Comparison of ENCODE assay signal across 21 cellular contexts in genomic region chr13:91181892-91182291, GRCh38.
"Had no signal": no experiment of that assay in that cellular context is flagged by ENCODE, and none has a peak within 500 bp of the region (broad histone marks: within the 10 kb centered on the region; RNA-seq: fewer than 3 reads in every experiment).

No MANE protein-coding gene starts in this region.

- H3K27me3 ChIP-seq: gastrocnemius medialis, left lung, neutrophil, thyroid gland, upper lobe of left lung had no signal

- H3K9me3 ChIP-seq: gastrocnemius medialis, left lung, neutrophil, stomach, thyroid gland, upper lobe of left lung had no signal

- H3K36me3 ChIP-seq: gastrocnemius medialis, left lung, neutrophil, stomach, thyroid gland, upper lobe of left lung had no signal

- H3K79me2 ChIP-seq: parathyroid adenoma had no signal

- H3K27ac ChIP-seq: dorsolateral prefrontal cortex, gastrocnemius medialis, left lung, neutrophil, parathyroid adenoma, stomach, thyroid gland, upper lobe of left lung had no signal

- FAIRE-seq: colon, kidney, urothelium cell line had no signal

- ATAC-seq: gastrocnemius medialis; left lung; naive thymus-derived CD4-positive, alpha-beta T cell; sciatic nerve; stimulated activated effector memory CD8-positive, alpha-beta T cell treated with anti-CD3 and anti-CD28 coated beads, Interleukin-12 subunit alpha, Interleukin-12 subunit beta, amount 100 ng/mL, for 72 hours had no signal

- H2AFZ ChIP-seq: parathyroid adenoma had no signal

- H3K4me1 ChIP-seq: gastrocnemius medialis, left lung, parathyroid adenoma, stomach, thyroid gland, upper lobe of left lung had no signal

- DNase-seq: dorsolateral prefrontal cortex; effector CD4-positive, alpha-beta T cell; gastrocnemius medialis; head of caudate nucleus; kidney; left lung; mesendoderm; midbrain; naive thymus-derived CD4-positive, alpha-beta T cell; stimulated activated CD4-positive, alpha-beta T cell treated with anti-CD3 and anti-CD28 coated beads, Interleukin-2, amount 100 ng/mL, for 24 hours; stimulated activated CD4-positive, alpha-beta T cell treated with anti-CD3 and anti-CD28 coated beads, Interleukin-4, amount 100 ng/mL, for 24 hours; stimulated activated naive CD4-positive, alpha-beta T cell treated with Interleukin-2 at 50 U/mL for 16 hours; stomach; thyroid gland; upper lobe of left lung had no signal

- H3K4me3 ChIP-seq: dorsolateral prefrontal cortex, gastrocnemius medialis, left lung, stomach, thyroid gland, upper lobe of left lung had no signal

- H3K9ac ChIP-seq: parathyroid adenoma had no signal
